Comparison of ENCODE assay signal across 8 cellular contexts in the genomic region with DNA sequence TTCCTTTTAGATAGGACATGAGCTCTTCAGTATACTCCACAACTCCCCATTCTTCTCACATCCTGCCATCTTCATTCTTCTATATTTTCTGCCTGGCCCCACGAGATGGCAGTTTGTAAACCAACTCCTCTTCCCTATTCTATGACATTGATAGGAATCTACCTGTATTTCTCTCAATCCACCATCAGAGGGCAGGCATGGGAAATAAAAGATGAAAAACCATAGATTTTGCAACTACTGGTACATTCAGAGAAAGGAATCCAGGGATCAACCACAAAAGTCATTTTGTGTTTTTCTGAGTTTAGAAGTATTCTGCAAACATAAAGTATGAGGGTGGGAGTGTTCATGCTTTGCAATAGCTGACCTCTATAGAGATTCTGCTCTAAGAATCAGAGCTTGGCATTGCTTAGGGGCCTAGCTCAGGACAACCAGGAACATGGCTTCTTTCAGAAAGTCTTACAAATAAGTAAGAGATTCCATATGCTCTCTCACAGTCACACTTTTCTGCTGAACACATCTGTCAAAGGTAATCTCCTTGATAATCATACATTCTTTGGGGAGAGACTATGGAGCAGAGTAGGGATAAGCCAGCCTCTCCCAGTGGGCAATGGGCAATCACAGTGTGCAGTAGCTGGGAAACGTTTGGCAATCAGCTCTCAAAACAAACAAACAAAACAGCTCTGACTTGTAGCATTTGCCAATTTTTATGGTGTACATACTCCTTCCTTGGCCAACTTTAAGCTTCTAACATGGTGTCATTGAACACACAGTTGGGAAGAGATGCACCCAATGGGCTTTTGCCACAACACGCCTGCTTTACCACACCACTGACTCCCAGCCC. TPM values are rescaled to one million over a fixed set of nuclear protein-coding genes. Genes with fewer than 3 reads are reported as not detected.
DNase-seq lines count a peak whose midpoint lies in the region; ATAC-seq and TF ChIP-seq lines count a peak whose summit lies in the region.

No MANE protein-coding gene starts in this region.

- H4K20me1 ChIP-seq in GM23338 (replicated peaks; ENCODE audit: insufficient read depth), result no peaks in the 10 kb centered on the region

- H3K4me2 ChIP-seq in GM23338, result no peak overlapping the region

- no peaks in the 10 kb centered on the region for H3K36me3 Mint-ChIP-seq in GM23338 (ENCODE audit: low read depth)

- no peak overlapping the region for H3K4me3 ChIP-seq in GM23338

- no peaks in the 10 kb centered on the region for H3K4me1 Mint-ChIP-seq in GM23338

- no peak overlapping the region for H3K27ac ChIP-seq in GM23338 (ENCODE audit: low read depth)
- peak overlapping the region; percentile 45 for H3K27ac ChIP-seq in VCaP

- DNase-seq in DMS153 treated with DMSO at 0.1 percent for 48 hours (lab: John Stamatoyannopoulos, UW; ENCODE audit: unreplicated experiment) (peak; percentile 63), GM23338 (ENCODE audit: low spot score) (peak; percentile 72), NCI-H1930 (lab: John Stamatoyannopoulos, UW) (peak; percentile 9 to 28), globus pallidus (ENCODE audit: low spot score) (peak; percentile 63), renal cortical epithelial cell (ENCODE audit: low read depth) (peak; percentile 88)

- peak; percentile 75 for ATAC-seq in GM23338
- ATAC-seq in activated CD4-positive, CD25-positive, alpha-beta regulatory T cell treated with anti-CD3 and anti-CD28 coated beads, Interleukin-2, amount 50 U/mL, for 24 hours, result no peak
- no peak for ATAC-seq in HG02938 (IDR thresholded peaks at IDR 0.05; ENCODE audit: unreplicated experiment)

- no peaks in the 10 kb centered on the region for H3K36me3 ChIP-seq in GM23338 (ENCODE audit: insufficient read depth)

- no peaks in the 10 kb centered on the region for H3K9me3 Mint-ChIP-seq in GM23338

- no peaks in the 10 kb centered on the region for H3K27me3 ChIP-seq in GM23338 (ENCODE audit: insufficient read depth)

- peak overlapping the region; percentile 35; the same call in 1 of the 2 replicates for H2AFZ ChIP-seq in GM23338

- TF ChIP-seq CTCF in GM23338 (conservative IDR thresholded peaks at IDR 0.05; ENCODE audit: low read depth in 2 of 2), result peak; percentile 61 to 77
- TF ChIP-seq CTCF in VCaP (conservative IDR thresholded peaks at IDR 0.05), result peak; percentile 72

- no peaks in the 10 kb centered on the region for H3K79me2 ChIP-seq in GM23338 (replicated peaks; ENCODE audit: insufficient read depth)

- peaks cover 10% of the 10 kb centered on the region; the same call in 1 of the 2 replicates for H3K9me2 ChIP-seq in GM23338 (ENCODE audit: insufficient read depth)

- peaks cover 5% of the 10 kb centered on the region for H3K27me3 Mint-ChIP-seq in GM23338 (ENCODE audit: insufficient read depth, low read depth, poor library complexity)

- H3K4me3 Mint-ChIP-seq in GM23338, result no peak overlapping the region

- no peaks in the 10 kb centered on the region for H3K4me1 ChIP-seq in GM23338 (ENCODE audit: insufficient read depth)

- H3F3A ChIP-seq in GM23338 (replicated peaks; ENCODE audit: low read depth), result no peaks in the 10 kb centered on the region

- H3K27ac Mint-ChIP-seq in GM23338, result no peak overlapping the region

TF ChIP-seq in GM23338, 12 proteins besides CTCF, POLR2A, EP300 and RAD21 (continues in another document):
- TF ChIP-seq ZNF331 (CRISPR knock-in tag; IDR thresholded peaks at IDR 0.05; ENCODE audit: low read depth) (no peak), EZH2phosphoT487 (IDR thresholded peaks at IDR 0.05; ENCODE audit: unreplicated experiment) (no peak), POLR2AphosphoS5 (IDR thresholded peaks at IDR 0.05; ENCODE audit: low read depth) (no peak), STAT1 (IDR thresholded peaks at IDR 0.05; ENCODE audit: unreplicated experiment) (no peak), CREB1 (CRISPR knock-in tag; IDR thresholded peaks at IDR 0.05; ENCODE audit: low read depth) (no peak), ZNF114 (CRISPR knock-in tag; IDR thresholded peaks at IDR 0.05) (no peak)
- TF ChIP-seq, protein P1, sequence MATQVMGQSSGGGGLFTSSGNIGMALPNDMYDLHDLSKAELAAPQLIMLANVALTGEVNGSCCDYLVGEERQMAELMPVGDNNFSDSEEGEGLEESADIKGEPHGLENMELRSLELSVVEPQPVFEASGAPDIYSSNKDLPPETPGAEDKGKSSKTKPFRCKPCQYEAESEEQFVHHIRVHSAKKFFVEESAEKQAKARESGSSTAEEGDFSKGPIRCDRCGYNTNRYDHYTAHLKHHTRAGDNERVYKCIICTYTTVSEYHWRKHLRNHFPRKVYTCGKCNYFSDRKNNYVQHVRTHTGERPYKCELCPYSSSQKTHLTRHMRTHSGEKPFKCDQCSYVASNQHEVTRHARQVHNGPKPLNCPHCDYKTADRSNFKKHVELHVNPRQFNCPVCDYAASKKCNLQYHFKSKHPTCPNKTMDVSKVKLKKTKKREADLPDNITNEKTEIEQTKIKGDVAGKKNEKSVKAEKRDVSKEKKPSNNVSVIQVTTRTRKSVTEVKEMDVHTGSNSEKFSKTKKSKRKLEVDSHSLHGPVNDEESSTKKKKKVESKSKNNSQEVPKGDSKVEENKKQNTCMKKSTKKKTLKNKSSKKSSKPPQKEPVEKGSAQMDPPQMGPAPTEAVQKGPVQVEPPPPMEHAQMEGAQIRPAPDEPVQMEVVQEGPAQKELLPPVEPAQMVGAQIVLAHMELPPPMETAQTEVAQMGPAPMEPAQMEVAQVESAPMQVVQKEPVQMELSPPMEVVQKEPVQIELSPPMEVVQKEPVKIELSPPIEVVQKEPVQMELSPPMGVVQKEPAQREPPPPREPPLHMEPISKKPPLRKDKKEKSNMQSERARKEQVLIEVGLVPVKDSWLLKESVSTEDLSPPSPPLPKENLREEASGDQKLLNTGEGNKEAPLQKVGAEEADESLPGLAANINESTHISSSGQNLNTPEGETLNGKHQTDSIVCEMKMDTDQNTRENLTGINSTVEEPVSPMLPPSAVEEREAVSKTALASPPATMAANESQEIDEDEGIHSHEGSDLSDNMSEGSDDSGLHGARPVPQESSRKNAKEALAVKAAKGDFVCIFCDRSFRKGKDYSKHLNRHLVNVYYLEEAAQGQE (IDR thresholded peaks at IDR 0.05; ENCODE audit: unreplicated experiment), result no peak
- TF ChIP-seq, protein P2, sequence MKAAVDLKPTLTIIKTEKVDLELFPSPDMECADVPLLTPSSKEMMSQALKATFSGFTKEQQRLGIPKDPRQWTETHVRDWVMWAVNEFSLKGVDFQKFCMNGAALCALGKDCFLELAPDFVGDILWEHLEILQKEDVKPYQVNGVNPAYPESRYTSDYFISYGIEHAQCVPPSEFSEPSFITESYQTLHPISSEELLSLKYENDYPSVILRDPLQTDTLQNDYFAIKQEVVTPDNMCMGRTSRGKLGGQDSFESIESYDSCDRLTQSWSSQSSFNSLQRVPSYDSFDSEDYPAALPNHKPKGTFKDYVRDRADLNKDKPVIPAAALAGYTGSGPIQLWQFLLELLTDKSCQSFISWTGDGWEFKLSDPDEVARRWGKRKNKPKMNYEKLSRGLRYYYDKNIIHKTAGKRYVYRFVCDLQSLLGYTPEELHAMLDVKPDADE (IDR thresholded peaks at IDR 0.05), result no peak

RNA-seq across cellular contexts. Expression of a gene that starts 43.1 kb away (rescaled TPM):
- total RNA-seq in GM23338 (2014; rRNA removed; shearing (Covaris generic)), result 123 and 135 TPM in 2 replicates
- 93.7 and 113 TPM in 2 replicates for polyA plus RNA-seq in GM23338 (2016; fragmentation: Nextera tagmentation; extraction: Ambion mirVana)
- total RNA-seq in renal cortical epithelial cell, result 49.7 and 90.2 TPM in 2 replicates

Comparison
In these comparisons a context has a peak if more than half of its experiments do, and no peak if none do; other contexts are left out.
1. DNase-seq: peak in every context shown above with its lines; median percentile 88 in renal cortical epithelial cell; 72 in GM23338; 63 in DMS153 treated with DMSO at 0.1 percent for 48 hours; 63 in globus pallidus; 18 in NCI-H1930.